Comparison of ENCODE assay signal across 22 cellular contexts in the genomic region with DNA sequence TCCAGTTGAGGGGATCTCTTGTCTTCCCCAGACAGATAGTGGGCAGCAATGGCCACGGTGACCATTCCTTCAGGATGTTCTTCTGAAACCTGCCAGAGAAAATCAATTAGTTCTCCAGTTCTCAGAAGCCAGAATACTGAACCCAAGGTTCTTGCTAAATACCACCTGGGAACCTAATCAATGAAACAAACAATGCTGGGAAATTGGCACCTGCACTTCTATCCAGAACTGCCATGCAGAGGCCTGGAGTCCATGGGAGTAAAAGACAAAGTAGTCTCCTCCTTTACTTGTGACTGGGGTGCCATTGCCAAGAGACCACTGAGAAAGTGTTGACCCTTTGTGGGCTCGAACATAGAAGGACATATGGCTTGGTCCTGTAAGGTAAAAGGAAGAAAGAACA.
"Had no signal": no experiment of that assay in that cellular context is flagged by ENCODE, and none has a peak within 500 bp of the region (broad histone marks: within the 10 kb centered on the region; RNA-seq: fewer than 3 reads in every experiment).

No MANE protein-coding gene starts in this region.

- H3K4me1 ChIP-seq: foreskin keratinocyte, neural progenitor cell had no signal

- H3K27me3 ChIP-seq: brain microvascular endothelial cell, foreskin keratinocyte, neural progenitor cell, SJSA1, upper lobe of left lung had no signal

- H3K36me3 ChIP-seq: brain microvascular endothelial cell, neural progenitor cell, SJSA1 had no signal

- ATAC-seq: activated CD8-positive, alpha-beta memory T cell treated with anti-CD3 and anti-CD28 coated beads, Interleukin-2, amount 10 ng/mL, durations not matched to agents 7 days and 5 days; lower lobe of right lung; naive thymus-derived CD8-positive, alpha-beta T cell had no signal

- H3K4me1 Mint-ChIP-seq: neural progenitor cell had no signal

- H3K27ac ChIP-seq: brain microvascular endothelial cell, foreskin keratinocyte, neural progenitor cell, SJSA1, WERI-Rb-1 had no signal

- H3K9me3 ChIP-seq: lower lobe of right lung, SJSA1, upper lobe of left lung had no signal

- H3K4me3 Mint-ChIP-seq: activated CD8-positive, alpha-beta memory T cell treated with anti-CD3 and anti-CD28 coated beads, Interleukin-2, amount 10 ng/mL, durations not matched to agents 7 days and 5 days; neural progenitor cell had no signal

- H3K27ac Mint-ChIP-seq: activated CD8-positive, alpha-beta memory T cell treated with anti-CD3 and anti-CD28 coated beads, Interleukin-2, amount 10 ng/mL, durations not matched to agents 7 days and 5 days; neural progenitor cell; progenitor cell of endocrine pancreas had no signal

- H3K27me3 Mint-ChIP-seq: activated CD8-positive, alpha-beta memory T cell treated with anti-CD3 and anti-CD28 coated beads, Interleukin-2, amount 10 ng/mL, durations not matched to agents 7 days and 5 days; naive thymus-derived CD8-positive, alpha-beta T cell; progenitor cell of endocrine pancreas had no signal

- H3K4me3 ChIP-seq: lower lobe of right lung, neural progenitor cell, SJSA1, upper lobe of left lung had no signal

- DNase-seq: activated CD4-positive, CD25-positive, alpha-beta regulatory T cell treated with anti-CD3 and anti-CD28 coated beads, Interleukin-2, amount 50 U/mL, for 72 hours; activated CD8-positive, alpha-beta memory T cell treated with anti-CD3 and anti-CD28 coated beads, Interleukin-2, amount 10 ng/mL, durations not matched to agents 7 days and 5 days; activated effector memory CD4-positive, alpha-beta T cell treated with anti-CD3 and anti-CD28 coated beads, Interleukin-2, amount 50 U/mL, for 16 hours; anterior cingulate cortex; brain microvascular endothelial cell; caudate nucleus; dermis blood vessel endothelial cell; effector CD8-positive, alpha-beta T cell; foreskin keratinocyte; left colon; lower lobe of right lung; naive thymus-derived CD8-positive, alpha-beta T cell; retina; stimulated activated CD4-positive, alpha-beta T cell treated with anti-CD3 and anti-CD28 coated beads, Interleukin-2, amount 100 ng/mL, for 48 hours; stimulated activated CD8-positive, alpha-beta memory T cell treated with anti-CD3 and anti-CD28 coated beads, Interleukin-4, amount 100 ng/mL, for 48 hours; stimulated activated naive CD4-positive, alpha-beta T cell; T-helper 1 cell; upper lobe of left lung; WERI-Rb-1 had no signal
